ENCODE assay signal across 15 cellular contexts in the genomic region with DNA sequence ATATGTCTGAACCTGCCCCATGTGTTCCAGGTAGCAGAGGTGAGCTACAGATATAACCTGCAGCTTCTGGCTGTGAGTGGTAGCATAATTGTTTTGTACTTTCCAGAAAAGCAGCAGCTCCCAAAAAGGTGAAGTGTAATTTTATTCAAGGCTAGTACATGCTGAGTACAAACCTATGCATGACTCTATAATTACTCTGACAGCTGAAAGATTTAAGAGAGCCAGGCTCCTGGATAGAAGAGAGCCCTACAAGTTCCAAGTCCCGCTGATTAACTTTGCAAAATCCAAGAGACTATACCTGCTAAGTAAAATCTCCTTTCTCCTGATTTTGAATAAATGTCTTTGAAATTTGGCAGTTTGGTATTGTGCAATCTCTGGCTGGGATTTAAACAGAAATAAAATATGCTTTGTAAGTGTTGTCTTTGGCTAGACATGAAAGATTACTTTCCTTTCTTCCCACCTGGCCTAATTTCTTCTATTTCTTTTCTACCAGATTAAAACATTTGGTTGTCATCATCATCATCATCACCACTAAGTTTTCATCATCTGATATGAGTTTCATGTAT.
"Had no signal": no experiment of that assay in that cellular context is flagged by ENCODE, and none has a peak within 500 bp of the region (broad histone marks: within the 10 kb centered on the region; RNA-seq: fewer than 3 reads in every experiment).

No MANE protein-coding gene starts in this region.

- H3K27me3 ChIP-seq: sigmoid colon, suprapubic skin had no signal

- H3K27me3 Mint-ChIP-seq: natural killer cell treated with Interleukin-12 subunit alpha and Interleukin-12 subunit beta and Interleukin-15 and Interleukin-18, amount 100 ng/mL, for 72 hours had no signal

- H3K9me3 Mint-ChIP-seq: activated naive CD4-positive, alpha-beta T cell treated with anti-CD3 and anti-CD28 coated beads for 36 hours; natural killer cell treated with Interleukin-12 subunit alpha and Interleukin-12 subunit beta and Interleukin-15 and Interleukin-18, amount 100 ng/mL, for 72 hours; T-helper 1 cell treated with Interleukin-12 subunit alpha and Interleukin-12 subunit beta and Interleukin-4 antibody, amounts not matched to agents 30 μg/mL and 1 μg/mL, for 36 hours had no signal

- H3K27ac ChIP-seq: prostate gland, suprapubic skin had no signal

- H3K9me3 ChIP-seq: prostate gland, sigmoid colon, suprapubic skin had no signal

- H3K4me1 ChIP-seq: prostate gland, sigmoid colon had no signal

- H3K27ac Mint-ChIP-seq: activated CD8-positive, alpha-beta T cell treated with anti-CD3 and anti-CD28 coated beads, Interleukin-2, amount 10 ng/mL, durations not matched to agents 7 days and 5 days; activated naive CD4-positive, alpha-beta T cell treated with anti-CD3 and anti-CD28 coated beads for 36 hours; natural killer cell treated with Interleukin-12 subunit alpha and Interleukin-12 subunit beta and Interleukin-15 and Interleukin-18, amount 100 ng/mL, for 72 hours; T-helper 1 cell treated with Interleukin-12 subunit alpha and Interleukin-12 subunit beta and Interleukin-4 antibody, amounts not matched to agents 30 μg/mL and 1 μg/mL, for 36 hours had no signal

- H3K4me3 ChIP-seq: prostate gland, sigmoid colon, suprapubic skin had no signal

- H3K4me3 Mint-ChIP-seq: activated CD8-positive, alpha-beta T cell treated with anti-CD3 and anti-CD28 coated beads, Interleukin-2, amount 10 ng/mL, durations not matched to agents 7 days and 5 days; activated naive CD4-positive, alpha-beta T cell treated with anti-CD3 and anti-CD28 coated beads for 36 hours; natural killer cell treated with Interleukin-12 subunit alpha and Interleukin-12 subunit beta and Interleukin-15 and Interleukin-18, amount 100 ng/mL, for 72 hours; T-helper 1 cell treated with Interleukin-12 subunit alpha and Interleukin-12 subunit beta and Interleukin-4 antibody, amounts not matched to agents 30 μg/mL and 1 μg/mL, for 36 hours had no signal

- ATAC-seq: activated CD8-positive, alpha-beta T cell treated with anti-CD3 and anti-CD28 coated beads, Interleukin-2, amount 10 ng/mL, durations not matched to agents 7 days and 5 days; natural killer cell treated with Interleukin-12 subunit alpha and Interleukin-12 subunit beta and Interleukin-15 and Interleukin-18, amount 100 ng/mL, for 72 hours; stimulated activated naive CD8-positive, alpha-beta T cell treated with anti-CD3 and anti-CD28 coated beads, Interleukin-15, Interleukin-2, amounts not matched to agents 100 U/mL and 50 U/mL, for 24 hours had no signal

- DNase-seq: activated CD4-positive, alpha-beta T cell treated with anti-CD3 and anti-CD28 coated beads for 48 hours; activated CD8-positive, alpha-beta memory T cell treated with anti-CD3 and anti-CD28 coated beads, Interleukin-2, amount 50 U/mL, for 48 hours; activated CD8-positive, alpha-beta T cell treated with anti-CD3 and anti-CD28 coated beads, Interleukin-2, amount 10 ng/mL, durations not matched to agents 7 days and 5 days; activated naive CD4-positive, alpha-beta T cell treated with anti-CD3 and anti-CD28 coated beads for 36 hours; central memory CD4-positive, alpha-beta T cell; cortex of kidney; effector memory CD4-positive, alpha-beta T cell; hippocampal formation; sigmoid colon; stimulated activated CD4-positive, alpha-beta T cell treated with anti-CD3 and anti-CD28 coated beads, Interleukin-12 subunit alpha, Interleukin-12 subunit beta, amount 100 ng/mL, for 4 hours; stimulated activated naive CD8-positive, alpha-beta T cell treated with anti-CD3 and anti-CD28 coated beads, Interleukin-15, Interleukin-2, amounts not matched to agents 100 U/mL and 50 U/mL, for 24 hours had no signal
